In genomic region chr14:49986344-49987014, GRCh38 we compare ENCODE assay signal across 13 cellular contexts.
DNase-seq lines count a peak whose midpoint lies in the region; ATAC-seq, FAIRE-seq and TF ChIP-seq lines count a peak whose summit lies in the region.
"Had no signal": no experiment of that assay in that cellular context is flagged by ENCODE, and none has a peak within 500 bp of the region (broad histone marks: within the 10 kb centered on the region; RNA-seq: fewer than 3 reads in every experiment).

No MANE protein-coding gene starts in this region.

- no peaks in the 10 kb centered on the region for H3K79me2 ChIP-seq in GM12878 (ENCODE audit: control insufficient read depth, insufficient read depth, low read length)

- no peak for DNase-seq in right cardiac atrium
- no peak for DNase-seq in left ventricle myocardium superior
- DNase-seq in GM12878 (ENCODE audit: low read depth, low spot score) = no peak
- peak; percentile 45 for DNase-seq in mesenchymal stem cell
- DNase-seq in GM13976 (ENCODE audit: low spot score) = no peak
- DNase-seq in putamen (ENCODE audit: low spot score) = no peak
- DNase-seq: Kasumi-1, NCI-H510A, sigmoid colon had no signal

- no peaks in the 10 kb centered on the region for H3K9me3 ChIP-seq in right cardiac atrium (ENCODE audit: control insufficient read depth, low read length)
- H3K9me3 ChIP-seq in GM12878 (replicated peaks; ENCODE audit: control insufficient read depth, insufficient read depth, low read length) = no peaks in the 10 kb centered on the region
- H3K9me3 ChIP-seq in mesenchymal stem cell (ENCODE audit: control insufficient read depth, low read length) = no peaks in the 10 kb centered on the region
- H3K9me3 ChIP-seq: BLaER1, sigmoid colon had no signal

- H3K27me3 ChIP-seq in right cardiac atrium (ENCODE audit: control insufficient read depth, insufficient read depth) (no peaks in the 10 kb centered on the region), GM12878 (replicated peaks in 1 of 2; ENCODE audit: control insufficient read depth in 2 of 2, insufficient read depth in 2 of 2, low read length in 1 of 2) (no peaks in the 10 kb centered on the region), mesenchymal stem cell (ENCODE audit: control insufficient read depth in 1 of 2, insufficient read depth in 1 of 2, low read length in 2 of 2) (no peaks in the 10 kb centered on the region)
- H3K27me3 ChIP-seq: BLaER1, sigmoid colon had no signal

- H4K8ac ChIP-seq in mesenchymal stem cell (ENCODE audit: low read length) = no peak overlapping the region

- no peaks in the 10 kb centered on the region for H4K20me1 ChIP-seq in GM12878 (ENCODE audit: control insufficient read depth, insufficient read depth)
- H4K20me1 ChIP-seq: BLaER1 had no signal

- no TSS peak for BruUV-seq in GM12878 (replicated peaks; lab: Mats Ljungman, UMichigan)

- SMC1A ChIA-PET in GM12878 (lab: Charles Lee; ENCODE audit: uncharacterized antibody, unreplicated experiment) = interaction anchor here (0.6 to 3.4 kb wide), 4 partner anchors 10 to 53 kb away, joined by 3 to 26 read pairs (median 4); no protein-coding TSS in a partner anchor

- no peak overlapping the region for H2BK15ac ChIP-seq in mesenchymal stem cell (ENCODE audit: low read depth, poor library complexity, severe bottlenecking)

- TF ChIP-seq RAD21 in GM12878 (IDR thresholded peaks at IDR 0.05; ENCODE audit: insufficient read depth, low read depth, low read length) = no peak

- H3K27ac ChIP-seq in right cardiac atrium (ENCODE audit: low read length) = peak overlapping the region; percentile 81
- H3K27ac ChIP-seq in GM12878 (ENCODE audit: control insufficient read depth, insufficient read depth) = no peak overlapping the region
- peak overlapping the region; percentile 99 for H3K27ac ChIP-seq in mesenchymal stem cell (ENCODE audit: low read length, poor library complexity, severe bottlenecking)
- H3K27ac ChIP-seq: BLaER1 had no signal

- H3K4me1 ChIP-seq in right cardiac atrium (ENCODE audit: control insufficient read depth, insufficient read depth, low read length) (peaks cover 4% of the 10 kb centered on the region), GM12878 (ENCODE audit: control insufficient read depth, insufficient read depth, low read length) (no peaks in the 10 kb centered on the region), mesenchymal stem cell (ENCODE audit: control insufficient read depth, insufficient read depth, low read depth, low read length) (peaks cover 16% of the 10 kb centered on the region)
- H3K4me1 ChIP-seq: BLaER1 had no signal

- TF ChIP-seq POLR2A in GM12878 (IDR thresholded peaks at IDR 0.05; ENCODE audit: low read depth, low read length) = no peak
- no peak for TF ChIP-seq POLR2A in GM18505 (IDR thresholded peaks at IDR 0.05; ENCODE audit: borderline replicate concordance, extremely low read depth, insufficient read depth, insufficient read length)

- H3K4me2 ChIP-seq in GM12878 (ENCODE audit: control insufficient read depth, insufficient read depth) = no peak overlapping the region
- H3K4me2 ChIP-seq in mesenchymal stem cell (ENCODE audit: low read length, poor library complexity, severe bottlenecking) = no peak overlapping the region
- H3K4me2 ChIP-seq: BLaER1 had no signal

- H3K79me1 ChIP-seq in mesenchymal stem cell (replicated peaks; ENCODE audit: low read length, poor library complexity, severe bottlenecking) = no peaks in the 10 kb centered on the region

- no peak for TF ChIP-seq CTCF in GM12878 (IDR thresholded peaks at IDR 0.05 in 2 of 3, conservative IDR thresholded peaks at IDR 0.05 in 1 of 3; ENCODE audit: control insufficient read depth in 2 of 3, extremely low read depth in 1 of 3, insufficient read depth in 1 of 3, low read depth in 3 of 3, low read length in 3 of 3)
- no peak for TF ChIP-seq CTCF in GM13976 (IDR thresholded peaks at IDR 0.05; ENCODE audit: borderline replicate concordance, control extremely low read depth, extremely low read depth, insufficient read depth, missing control alignments)

- no peak overlapping the region for H3K23ac ChIP-seq in mesenchymal stem cell (ENCODE audit: low read length in 2 of 2)

- H3K14ac ChIP-seq in mesenchymal stem cell (ENCODE audit: low read length in 2 of 2) = no peak overlapping the region

- in situ Hi-C loops in GM12878 (cut with MboI) = no loop called here
- in situ Hi-C loops in GM13976 (cut with MboI; ENCODE audit: low sequenced_read_pairs, unreplicated experiment) = no loop called here

- CTCF ChIA-PET in GM12878 (lab: Yijun Ruan, JAX) = interaction anchor here (0.9 to 1.6 kb wide), 3 partner anchors 9 to 14 kb away, joined by 3 to 6 read pairs (median 4); no protein-coding TSS in a partner anchor

- H3K4ac ChIP-seq in mesenchymal stem cell (ENCODE audit: low read depth in 1 of 2, low read length in 2 of 2) = peak overlapping the region in 1 of 2 experiments; percentile 35

- intact Hi-C loops in right cardiac atrium (cut with DNase I) (no loop called here), left ventricle myocardium superior (cut with micrococcal nuclease) (no loop called here), GM12878 (cut with micrococcal nuclease; ENCODE audit: unreplicated experiment) (no loop called here)

- no peak overlapping the region for H4K91ac ChIP-seq in mesenchymal stem cell (ENCODE audit: low read length)

- H3K9ac ChIP-seq in GM12878 (ENCODE audit: control insufficient read depth, insufficient read depth, low read length) (no peak overlapping the region), mesenchymal stem cell (ENCODE audit: low read length) (peak overlapping the region; percentile 85)
- H3K9ac ChIP-seq: BLaER1 had no signal

- H3K36me3 ChIP-seq in GM12878 (ENCODE audit: control insufficient read depth in 2 of 2, insufficient read depth in 2 of 2, low read length in 1 of 2) (no peaks in the 10 kb centered on the region), mesenchymal stem cell (ENCODE audit: control insufficient read depth in 1 of 2, insufficient read depth in 2 of 2, low read depth in 1 of 2, low read length in 2 of 2) (no peaks in the 10 kb centered on the region)
- H3K36me3 ChIP-seq: BLaER1, sigmoid colon had no signal

- peak overlapping the region; percentile 93 for H2BK5ac ChIP-seq in mesenchymal stem cell (ENCODE audit: low read depth, low read length, poor library complexity, severe bottlenecking)

- ATAC-seq in right cardiac atrium (no peak), left ventricle myocardium superior (no peak), GM12878 (no peak), HG03520 (IDR thresholded peaks at IDR 0.05; ENCODE audit: unreplicated experiment) (no peak), GM18505 (IDR thresholded peaks at IDR 0.05; ENCODE audit: unreplicated experiment) (no peak)

- peak overlapping the region; percentile 99 for H2AK5ac ChIP-seq in mesenchymal stem cell (ENCODE audit: low read length, severe bottlenecking)

- H2BK12ac ChIP-seq in mesenchymal stem cell (ENCODE audit: low read length in 2 of 2) = no peak overlapping the region

- WGBS in right cardiac atrium = 65% methylated on average over 6 of the region's 6 CpGs
- 72% methylated on average over 6 of the region's 6 CpGs for WGBS in GM12878 (ENCODE audit: insufficient coverage, insufficient replicate concordance, low lambda C conversion rate, missing lambda C conversion rate)
- 92% methylated on average over 5 of the region's 6 CpGs for WGBS in mesenchymal stem cell

- TF ChIP-seq EP300 in GM12878 (IDR thresholded peaks at IDR 0.05; ENCODE audit: borderline replicate concordance in 1 of 2, control insufficient read depth in 1 of 2, low read depth in 2 of 2, low read length in 2 of 2) = no peak

- no peak overlapping the region for H2BK120ac ChIP-seq in mesenchymal stem cell (ENCODE audit: low read depth, low read length)

- POLR2A ChIA-PET in GM12878 (lab: Charles Lee) = interaction anchor here (0.6 kb wide), 1 partner anchor 102 kb away, joined by 3 read pairs; no protein-coding TSS in a partner anchor

- FAIRE-seq in GM12878 (lab: Jason Lieb, UNC) = no peak
- FAIRE-seq: keratinocyte had no signal

- no peak overlapping the region for H2AFZ ChIP-seq in GM12878 (ENCODE audit: control insufficient read depth, low read depth, low read length)
- H2AFZ ChIP-seq in mesenchymal stem cell (ENCODE audit: low read depth, low read length) = no peak overlapping the region

- H3K4me3 ChIP-seq in right cardiac atrium (ENCODE audit: low read length) (no peak overlapping the region), GM12878 (no peak overlapping the region), mesenchymal stem cell (ENCODE audit: insufficient read depth in 1 of 2, low read depth in 1 of 2, low read length in 2 of 2) (peak overlapping the region in 1 of 2 experiments; percentile 68)
- H3K4me3 ChIP-seq: BLaER1, sigmoid colon had no signal

- peak overlapping the region in 1 of 2 experiments; percentile 34 for H3K18ac ChIP-seq in mesenchymal stem cell (ENCODE audit: low read depth in 1 of 2, low read length in 2 of 2)

- RAD21 ChIA-PET in GM12878 (lab: Charles Lee; ENCODE audit: unreplicated experiment) = no interaction called here

TF ChIP-seq in GM12878, 131 proteins besides CTCF, POLR2A, EP300 and RAD21 (continues in another document):
- no peak for TF ChIP-seq BACH1 (IDR thresholded peaks at IDR 0.05; ENCODE audit: borderline replicate concordance)
- peak; percentile 75 for TF ChIP-seq BMI1 (IDR thresholded peaks at IDR 0.05; ENCODE audit: borderline replicate concordance)
- TF ChIP-seq ASH2L (IDR thresholded peaks at IDR 0.05; ENCODE audit: borderline replicate concordance, low read depth) = no peak
- TF ChIP-seq EGR1 (IDR thresholded peaks at IDR 0.05; ENCODE audit: borderline replicate concordance in 1 of 2, low read depth in 2 of 2, low read length in 2 of 2) = no peak
- TF ChIP-seq, protein P1, sequence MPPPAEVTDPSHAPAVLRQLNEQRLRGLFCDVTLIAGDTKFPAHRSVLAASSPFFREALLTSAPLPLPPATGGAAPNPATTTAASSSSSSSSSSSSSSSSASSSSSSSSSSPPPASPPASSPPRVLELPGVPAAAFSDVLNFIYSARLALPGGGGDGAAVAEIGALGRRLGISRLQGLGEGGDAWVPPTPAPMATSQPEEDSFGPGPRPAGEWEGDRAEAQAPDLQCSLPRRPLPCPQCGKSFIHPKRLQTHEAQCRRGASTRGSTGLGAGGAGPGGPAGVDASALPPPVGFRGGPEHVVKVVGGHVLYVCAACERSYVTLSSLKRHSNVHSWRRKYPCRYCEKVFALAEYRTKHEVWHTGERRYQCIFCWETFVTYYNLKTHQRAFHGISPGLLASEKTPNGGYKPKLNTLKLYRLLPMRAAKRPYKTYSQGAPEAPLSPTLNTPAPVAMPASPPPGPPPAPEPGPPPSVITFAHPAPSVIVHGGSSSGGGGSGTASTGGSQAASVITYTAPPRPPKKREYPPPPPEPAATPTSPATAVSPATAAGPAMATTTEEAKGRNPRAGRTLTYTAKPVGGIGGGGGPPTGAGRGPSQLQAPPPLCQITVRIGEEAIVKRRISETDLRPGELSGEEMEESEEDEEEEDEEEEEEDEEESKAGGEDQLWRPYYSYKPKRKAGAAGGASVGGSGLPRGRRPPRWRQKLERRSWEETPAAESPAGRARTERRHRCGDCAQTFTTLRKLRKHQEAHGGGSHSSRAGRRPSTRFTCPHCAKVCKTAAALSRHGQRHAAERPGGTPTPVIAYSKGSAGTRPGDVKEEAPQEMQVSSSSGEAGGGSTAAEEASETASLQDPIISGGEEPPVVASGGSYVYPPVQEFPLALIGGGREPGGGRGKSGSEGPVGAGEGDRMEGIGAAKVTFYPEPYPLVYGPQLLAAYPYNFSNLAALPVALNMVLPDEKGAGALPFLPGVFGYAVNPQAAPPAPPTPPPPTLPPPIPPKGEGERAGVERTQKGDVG (CRISPR knock-in tag; IDR thresholded peaks at IDR 0.05) = no peak
